Comparison of ENCODE assay signal across 15 cellular contexts in the genomic region with DNA sequence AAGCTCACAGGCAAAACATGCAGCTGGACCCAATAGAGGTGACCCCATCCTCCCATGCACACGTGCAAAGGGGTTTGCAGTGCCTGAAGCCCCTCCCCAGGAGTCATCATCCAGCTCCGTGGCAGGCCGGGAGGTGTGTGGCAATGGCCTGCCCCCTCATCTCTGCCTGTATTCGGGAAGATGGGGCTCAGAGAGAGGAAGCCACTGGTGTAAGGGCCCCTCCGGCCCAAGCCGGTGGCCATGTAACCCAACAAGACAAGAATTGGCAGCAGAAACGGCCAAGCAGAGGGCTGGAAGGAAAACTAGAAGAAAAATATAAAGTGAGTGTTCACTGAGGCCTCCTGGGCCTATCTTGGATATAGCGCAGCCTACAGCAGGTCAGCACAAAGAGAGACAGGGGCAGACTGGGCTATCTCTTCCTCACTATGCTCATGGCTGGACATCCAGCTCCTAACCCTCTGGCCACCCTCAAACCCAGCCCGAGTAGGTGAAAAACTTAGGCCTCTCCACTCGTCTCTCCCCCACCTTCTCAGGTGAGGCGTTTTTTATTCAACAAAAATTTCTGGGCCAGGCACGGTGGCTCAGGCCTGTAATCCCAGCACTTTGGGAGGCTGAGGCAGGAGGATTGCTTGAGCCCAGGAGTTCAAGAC.
DNase-seq lines count a peak whose midpoint lies in the region; ATAC-seq and TF ChIP-seq lines count a peak whose summit lies in the region.
"Had no signal": no experiment of that assay in that cellular context is flagged by ENCODE, and none has a peak within 500 bp of the region (broad histone marks: within the 10 kb centered on the region; RNA-seq: fewer than 3 reads in every experiment).

No MANE protein-coding gene starts in this region.

- H3K79me2 ChIP-seq in trophoblast cell (ENCODE audit: control insufficient read depth, insufficient read depth, low read length, poor library complexity): peaks cover 3% of the 10 kb centered on the region

- no peak overlapping the region for H4K91ac ChIP-seq in IMR-90 (ENCODE audit: insufficient read depth, low read depth, low read length)
- H4K91ac ChIP-seq in trophoblast cell (ENCODE audit: low read depth, low read length): peak overlapping the region; percentile 91

- no peak overlapping the region for H3K18ac ChIP-seq in IMR-90 (ENCODE audit: low read depth, low read length)
- H3K18ac ChIP-seq in trophoblast cell (ENCODE audit: low read length): no peak overlapping the region

- no peak overlapping the region for H2BK15ac ChIP-seq in IMR-90 (ENCODE audit: low read depth, low read length)

- H3K4me3 ChIP-seq in IMR-90 (ENCODE audit: insufficient read depth, low read depth, low read length) (no peak overlapping the region), trophoblast cell (ENCODE audit: low read depth, low read length) (no peak overlapping the region)

- POLR2A ChIA-PET in IMR-90 (lab: Charles Lee; ENCODE audit: unreplicated experiment): no interaction called here

- H3K4me3 Mint-ChIP-seq in chondrocyte (ENCODE audit: unreplicated experiment): no peak overlapping the region
- H3K4me3 Mint-ChIP-seq: B cell; CD4-positive, alpha-beta memory T cell; H9 had no signal

- H4K8ac ChIP-seq in IMR-90 (ENCODE audit: low read depth in 2 of 2, low read length in 2 of 2): no peak overlapping the region
- peak overlapping the region; percentile 22 for H4K8ac ChIP-seq in trophoblast cell (ENCODE audit: low read depth, low read length)

- 100% methylated on average over 2 of the region's 12 CpGs; no CpG with 5 or more reads in 1 of the 2 experiments for WGBS in IMR-90 (ENCODE audit: extremely low coverage in 2 of 2, insufficient read length in 1 of 2), 2 experiments
- WGBS in trophoblast cell (ENCODE audit: extremely low coverage, insufficient coverage, insufficient read length): no CpG with 5 or more reads among the region's 12 CpGs

- H2BK12ac ChIP-seq in trophoblast cell (ENCODE audit: low read length): peak overlapping the region; percentile 29

- DNase-seq in IMR-90 (no peak), chondrocyte (ENCODE audit: low spot score) (no peak), mesenteric fat pad (ENCODE audit: low spot score) (peak; percentile 62), trophoblast cell (no peak), HUDEP-2 (lab: John Stamatoyannopoulos, UW; ENCODE audit: unreplicated experiment in 76 of 76) (no peak), pons (ENCODE audit: low spot score) (no peak), T1000 (lab: John Stamatoyannopoulos, UW) (no peak)
- DNase-seq: C1 segment of cervical spinal cord; CD4-positive, alpha-beta memory T cell; DMS153; DMS79 treated with DMSO at 0.1 percent for 48 hours; EL; GOT3; H9 had no signal

- no peaks in the 10 kb centered on the region for H3K9me1 ChIP-seq in IMR-90 (ENCODE audit: insufficient read depth, low read length)

- H2AK5ac ChIP-seq in IMR-90 (ENCODE audit: low read depth, low read length): no peak overlapping the region
- peak overlapping the region; percentile 73 for H2AK5ac ChIP-seq in trophoblast cell (ENCODE audit: low read length)

- in situ Hi-C loops in IMR-90 (cut with MboI; ENCODE audit: low sequenced_read_pairs): no loop called here

- H3K79me1 ChIP-seq in IMR-90 (ENCODE audit: low read depth in 1 of 2, low read length in 2 of 2) (no peaks in the 10 kb centered on the region), trophoblast cell (ENCODE audit: low read length) (peaks cover 16% of the 10 kb centered on the region)

- H2BK120ac ChIP-seq in IMR-90 (ENCODE audit: low read depth, low read length) (no peak overlapping the region), trophoblast cell (ENCODE audit: insufficient read depth, low read length, poor library complexity) (peak overlapping the region; percentile 13)

- no peaks in the 10 kb centered on the region for H3K9me3 Mint-ChIP-seq in chondrocyte (ENCODE audit: low read depth)
- H3K9me3 Mint-ChIP-seq: CD4-positive, alpha-beta memory T cell; H9 had no signal

- no peak for TF ChIP-seq POLR2A in IMR-90 (IDR thresholded peaks at IDR 0.05; ENCODE audit: low read depth, low read length)

- H3K9ac ChIP-seq in IMR-90 (ENCODE audit: low read depth, low read length) (no peak overlapping the region), trophoblast cell (ENCODE audit: low read length) (no peak overlapping the region)

- H3K27me3 Mint-ChIP-seq in chondrocyte (ENCODE audit: low read depth): no peaks in the 10 kb centered on the region

- BruUV-seq in IMR-90 (replicated peaks; lab: Mats Ljungman, UMichigan): no TSS peak

- H3K4me1 ChIP-seq in IMR-90 (ENCODE audit: control insufficient read depth, insufficient read depth, low read length) (peaks cover 9% of the 10 kb centered on the region), trophoblast cell (ENCODE audit: control insufficient read depth in 1 of 2, insufficient read depth in 2 of 2, low read length in 2 of 2) (peaks cover 9 to 23% of the 10 kb centered on the region in 2 experiments)

- no peak overlapping the region for H2BK20ac ChIP-seq in IMR-90 (ENCODE audit: low read depth, low read length)

- H3K36me3 ChIP-seq in IMR-90 (ENCODE audit: control insufficient read depth, insufficient read depth, low read length): no peaks in the 10 kb centered on the region
- no peaks in the 10 kb centered on the region for H3K36me3 ChIP-seq in trophoblast cell (ENCODE audit: control insufficient read depth in 1 of 2, insufficient read depth in 2 of 2, low read length in 2 of 2)

- H3K36me3 Mint-ChIP-seq in chondrocyte (ENCODE audit: low read depth): no peaks in the 10 kb centered on the region
- H3K36me3 Mint-ChIP-seq: CD4-positive, alpha-beta memory T cell had no signal

- TF ChIP-seq CTCF in IMR-90 (conservative IDR thresholded peaks at IDR 0.05; ENCODE audit: low read depth, low read length) (no peak), chondrocyte (IDR thresholded peaks at IDR 0.05) (no peak)

- intact Hi-C loops in IMR-90 (cut with micrococcal nuclease): no loop called here

- H3K4me2 ChIP-seq in IMR-90 (ENCODE audit: low read depth, low read length): no peak overlapping the region
- H3K4me2 ChIP-seq in trophoblast cell (ENCODE audit: low read length): no peak overlapping the region

- TF ChIP-seq RAD21 in IMR-90 (IDR thresholded peaks at IDR 0.05; ENCODE audit: low read length): no peak

- peaks cover 60% of the 10 kb centered on the region for H3K4me1 Mint-ChIP-seq in chondrocyte (ENCODE audit: low read depth)
- H3K4me1 Mint-ChIP-seq: B cell; CD4-positive, alpha-beta memory T cell had no signal

- H4K12ac ChIP-seq in trophoblast cell (ENCODE audit: low read depth, low read length): no peak overlapping the region

- no peak overlapping the region for H4K5ac ChIP-seq in IMR-90 (ENCODE audit: low read depth, low read length)

- dilution Hi-C loops in IMR-90 (cut with HindIII; ENCODE audit: low sequenced_read_pairs, unreplicated experiment): no loop called here

- H3K27me3 ChIP-seq in IMR-90 (ENCODE audit: control insufficient read depth, insufficient read depth, low read length): peaks cover 16% of the 10 kb centered on the region; the same call in 1 of the 2 replicates
- H3K27me3 ChIP-seq in trophoblast cell (ENCODE audit: insufficient read depth, low read length): no peaks in the 10 kb centered on the region

- H2BK5ac ChIP-seq in IMR-90 (ENCODE audit: low read depth, low read length, poor library complexity, severe bottlenecking) (no peak overlapping the region), trophoblast cell (ENCODE audit: low read depth, low read length, poor library complexity) (no peak overlapping the region)

- no peak overlapping the region for H3K23ac ChIP-seq in IMR-90 (ENCODE audit: low read depth, low read length)
- no peak overlapping the region for H3K23ac ChIP-seq in trophoblast cell (ENCODE audit: low read length)

- H3K56ac ChIP-seq in IMR-90 (ENCODE audit: extremely low read depth, insufficient read depth, low read length): no peak overlapping the region

- H3K9me3 ChIP-seq in IMR-90 (ENCODE audit: control insufficient read depth, insufficient read depth, low read length): no peaks in the 10 kb centered on the region
- no peaks in the 10 kb centered on the region for H3K9me3 ChIP-seq in trophoblast cell (ENCODE audit: insufficient read depth, low read depth, low read length)

- no peak overlapping the region for H3K27ac ChIP-seq in IMR-90 (ENCODE audit: insufficient read depth, low read length)
- H3K27ac ChIP-seq in trophoblast cell (ENCODE audit: low read depth, low read length): no peak overlapping the region

- H3K14ac ChIP-seq in IMR-90 (replicated peaks; ENCODE audit: low read depth, low read length) (no peak overlapping the region), trophoblast cell (ENCODE audit: low read length) (peak overlapping the region; percentile 17)

- no peaks in the 10 kb centered on the region for H4K20me1 ChIP-seq in IMR-90 (ENCODE audit: insufficient read depth, low read length)

- H3K4ac ChIP-seq in IMR-90 (ENCODE audit: low read depth, low read length) (no peak overlapping the region), trophoblast cell (ENCODE audit: low read depth, low read length) (no peak overlapping the region)

- no peak for ATAC-seq in IMR-90 (ENCODE audit: low read depth)

- peak overlapping the region; percentile 98 for H3K27ac Mint-ChIP-seq in chondrocyte (ENCODE audit: unreplicated experiment)
- H3K27ac Mint-ChIP-seq: B cell; CD4-positive, alpha-beta memory T cell had no signal

- CTCF ChIA-PET in IMR-90 (lab: Yijun Ruan, JAX): no interaction called here

- peak overlapping the region; percentile 58 for H2AK9ac ChIP-seq in IMR-90 (replicated peaks; ENCODE audit: low read depth, low read length, poor library complexity)

- H2AFZ ChIP-seq in IMR-90 (replicated peaks; ENCODE audit: low read length, poor library complexity): no peak overlapping the region
- H2AFZ ChIP-seq in trophoblast cell (ENCODE audit: insufficient read depth, low read length, poor library complexity): no peak overlapping the region

TF ChIP-seq in IMR-90, 13 proteins besides CTCF, POLR2A, EP300 and RAD21 (continues in another document):
- no peak for TF ChIP-seq MAFK (IDR thresholded peaks at IDR 0.05; ENCODE audit: low read depth, low read length)
- TF ChIP-seq RCOR1 (IDR thresholded peaks at IDR 0.05; ENCODE audit: insufficient replicate concordance, low read length): no peak
- TF ChIP-seq RFX5 (IDR thresholded peaks at IDR 0.05; ENCODE audit: low read depth, low read length): no peak
- TF ChIP-seq BHLHE40 (IDR thresholded peaks at IDR 0.05; ENCODE audit: low read depth, low read length): no peak
- TF ChIP-seq FOS (IDR thresholded peaks at IDR 0.05; ENCODE audit: low read depth, low read length): no peak
- no peak for TF ChIP-seq MAZ (IDR thresholded peaks at IDR 0.05; ENCODE audit: borderline replicate concordance, low read depth, low read length)
- no peak for TF ChIP-seq SMC3 (IDR thresholded peaks at IDR 0.05; ENCODE audit: low read depth, low read length)
- TF ChIP-seq MXI1 (IDR thresholded peaks at IDR 0.05; ENCODE audit: borderline replicate concordance, low read depth, low read length): no peak
- TF ChIP-seq CEBPB (IDR thresholded peaks at IDR 0.05; ENCODE audit: low read depth, low read length): no peak
